ENCODE assay signal across 12 cellular contexts in the genomic region with DNA sequence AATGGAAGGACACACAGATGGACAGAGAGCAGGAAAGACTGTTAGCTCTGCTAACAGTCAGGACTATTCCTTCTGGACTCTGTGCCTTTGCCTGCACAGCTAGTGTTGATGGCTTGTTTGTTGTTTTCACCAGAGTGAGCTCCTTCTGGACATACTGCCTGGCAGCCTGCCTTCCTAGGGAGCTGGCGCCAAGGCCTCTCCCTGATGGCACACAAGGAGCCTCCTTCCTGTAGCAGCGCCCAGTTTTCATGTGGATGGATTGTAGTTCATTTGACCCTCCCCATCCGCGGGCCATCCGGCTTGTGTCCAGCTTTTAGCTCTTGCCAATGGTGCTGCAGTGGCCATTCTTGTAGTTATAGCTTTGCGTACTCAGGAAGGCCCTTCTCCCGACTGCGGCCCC. TPM values are rescaled to one million over a fixed set of nuclear protein-coding genes. Genes with fewer than 3 reads are reported as not detected.
DNase-seq lines count a peak whose midpoint lies in the region; ATAC-seq and TF ChIP-seq lines count a peak whose summit lies in the region.
"Had no signal": no experiment of that assay in that cellular context is flagged by ENCODE, and none has a peak within 500 bp of the region (broad histone marks: within the 10 kb centered on the region; RNA-seq: fewer than 3 reads in every experiment).

No MANE protein-coding gene starts in this region.

- intact Hi-C loops in CD8-positive, alpha-beta T cell (cut with DNase I, micrococcal nuclease) = no loop called here

- in situ Hi-C loops in G401 (cut with HindIII; ENCODE audit: low sequenced_read_pairs) (no loop called here), HAP-1 (cut with MboI; ENCODE audit: low sequenced_read_pairs) (no loop called here)

- H3K9me3 Mint-ChIP-seq in CD8-positive, alpha-beta T cell = no peaks in the 10 kb centered on the region

- H3K27me3 ChIP-seq in HAP-1 (ENCODE audit: low read depth) = no peaks in the 10 kb centered on the region
- H3K27me3 ChIP-seq in CD8-positive, alpha-beta T cell (ENCODE audit: insufficient read depth, low read length) = no peaks in the 10 kb centered on the region
- H3K27me3 ChIP-seq: BLaER1 treated with 17β-estradiol and CSF1 and Interleukin-3, amounts not matched to agents 10 nM and 100 nM; heart left ventricle had no signal

- no peaks in the 10 kb centered on the region for H3K36me3 ChIP-seq in HAP-1 (replicated peaks)
- no peaks in the 10 kb centered on the region for H3K36me3 ChIP-seq in CD8-positive, alpha-beta T cell (ENCODE audit: insufficient read depth, low read length)
- H3K36me3 ChIP-seq: BLaER1 treated with 17β-estradiol and CSF1 and Interleukin-3, amounts not matched to agents 10 nM and 100 nM; heart left ventricle had no signal

- POLR2A ChIA-PET in CD8-positive, alpha-beta T cell (lab: Charles Lee) = no interaction called here

- H3K27me3 Mint-ChIP-seq in CD8-positive, alpha-beta T cell (ENCODE audit: low read depth) = no peaks in the 10 kb centered on the region

- CTCF ChIA-PET in CD8-positive, alpha-beta T cell (lab: Charles Lee) = interaction anchor here (1.2 to 2.0 kb wide), 4 partner anchors 9 to 204 kb away, joined by 6 to 9 read pairs (median 6); no protein-coding TSS in a partner anchor

- H3K27ac Mint-ChIP-seq in CD8-positive, alpha-beta T cell = no peak overlapping the region

- H3K4me3 ChIP-seq in HAP-1 = no peak overlapping the region
- H3K4me3 ChIP-seq in CD8-positive, alpha-beta T cell (ENCODE audit: low read depth, low read length) = no peak overlapping the region
- H3K4me3 ChIP-seq: BLaER1 treated with 17β-estradiol and CSF1 and Interleukin-3, amounts not matched to agents 10 nM and 100 nM; coronary artery; heart left ventricle had no signal

- ATAC-seq in CD8-positive, alpha-beta T cell = no peak
- ATAC-seq: heart left ventricle had no signal

- H3K9me3 ChIP-seq in HAP-1 = no peaks in the 10 kb centered on the region; the same call in 1 of the 2 replicates
- no peaks in the 10 kb centered on the region for H3K9me3 ChIP-seq in CD8-positive, alpha-beta T cell (ENCODE audit: low read length)
- H3K9me3 ChIP-seq: BLaER1 treated with 17β-estradiol and CSF1 and Interleukin-3, amounts not matched to agents 10 nM and 100 nM; heart left ventricle had no signal

- H3K4me1 ChIP-seq in HAP-1 = no peaks in the 10 kb centered on the region
- H3K4me1 ChIP-seq in CD8-positive, alpha-beta T cell (ENCODE audit: insufficient read depth, low read length) = no peaks in the 10 kb centered on the region
- H3K4me1 ChIP-seq: heart left ventricle had no signal

- DNase-seq in G401 (ENCODE audit: low spot score) (peak; percentile 96), cerebellar cortex (ENCODE audit: low spot score) (peak; percentile 94), nucleus accumbens (lab: John Stamatoyannopoulos, UW) (peak in 50 of 56 donors; percentile 8 to 83 (median 52)), HAP-1 (ENCODE audit: low spot score in 2 of 2) (no peak), germinal center (ENCODE audit: low spot score) (no peak)
- DNase-seq in CD8-positive, alpha-beta T cell = no peak
- DNase-seq: NCI-H187 treated with DMSO at 0.1 percent for 48 hours had no signal

- no peaks in the 10 kb centered on the region for H3K4me1 Mint-ChIP-seq in CD8-positive, alpha-beta T cell (ENCODE audit: low read depth)

- no peak overlapping the region for H3K27ac ChIP-seq in CD8-positive, alpha-beta T cell (ENCODE audit: low read depth, low read length)
- H3K27ac ChIP-seq: BLaER1 treated with 17β-estradiol and CSF1 and Interleukin-3, amounts not matched to agents 10 nM and 100 nM had no signal

- no peak overlapping the region for H3K4me3 Mint-ChIP-seq in CD8-positive, alpha-beta T cell

- no peaks in the 10 kb centered on the region for H3K36me3 Mint-ChIP-seq in CD8-positive, alpha-beta T cell

- no peak for TF ChIP-seq CTCF in CD8-positive, alpha-beta T cell (IDR thresholded peaks at IDR 0.05)

RNA-seq across cellular contexts. Expression of a gene that starts 16.6 kb away (rescaled TPM):
- 32.4 and 55.9 TPM in 2 replicates for total RNA-seq in G401 (2014; rRNA removed; shearing (Covaris generic))
- total RNA-seq in CD8-positive, alpha-beta T cell = 10 to 100 TPM; 72.1 to 78.5 TPM

RNA-seq across cellular contexts. Expression of a gene that starts 18.4 kb away (rescaled TPM):
- 1.5 and 3.3 TPM in 2 replicates for total RNA-seq in G401 (2014; rRNA removed; shearing (Covaris generic))
- under 1 TPM; 0.52 to 0.64 TPM for total RNA-seq in CD8-positive, alpha-beta T cell

RNA-seq across cellular contexts. Expression of a gene that starts 21.9 kb away (rescaled TPM):
- total RNA-seq in G401 (2014; rRNA removed; shearing (Covaris generic)) = 1.7 TPM in 1 of 2 replicates, not detected in the other
- total RNA-seq in CD8-positive, alpha-beta T cell = under 1 TPM in 1 of 2 experiments, not detected in 1; 0.71 TPM
- total RNA-seq: heart left ventricle, myocyte, RPMI7951 had no signal

Comparison
In these comparisons a context has a peak if more than half of its experiments do, and no peak if none do; other contexts are left out.
1. DNase-seq: peak in G401 (single experiment), cerebellar cortex (single experiment) and nucleus accumbens (50 of 56); none in HAP-1 (0 of 2), germinal center (single experiment) and CD8-positive, alpha-beta T cell (0 of 7).